Comparison of ENCODE assay signal across 8 cellular contexts in genomic region chr16:88193706-88194396, GRCh38.
DNase-seq lines count a peak whose midpoint lies in the region; TF ChIP-seq lines count a peak whose summit lies in the region.
"Not testable (repeated sequence)": the region's sequence is repeated elsewhere in the genome, so short reads cannot be mapped to it uniquely, and the experiment has no call there.

No MANE protein-coding gene starts in this region.

- BruUV-seq in OCI-LY7 (replicated peaks; lab: Mats Ljungman, UMichigan), result not testable (repeated sequence)

- POLR2A ChIA-PET in OCI-LY7 (lab: Charles Lee), result not testable (repeated sequence)

- H3K4me1 ChIP-seq in OCI-LY7 (ENCODE audit: insufficient read depth, low read length, poor library complexity, severe bottlenecking); tibial artery: not testable (repeated sequence)

- not testable (repeated sequence) for H3K36me3 ChIP-seq in OCI-LY7 (ENCODE audit: insufficient read depth, low read length); tibial artery

- not testable (repeated sequence) for H3K27ac ChIP-seq in OCI-LY7 (ENCODE audit: low read depth, low read length, poor library complexity, severe bottlenecking); tibial artery

- peak; percentile 1 for DNase-seq in DMS53 treated with DMSO at 0.1 percent for 48 hours (lab: John Stamatoyannopoulos, UW; ENCODE audit: unreplicated experiment)
- not testable (repeated sequence) for DNase-seq in LNCaP clone FGC (ENCODE audit: low read depth)
- peak; percentile 20 for DNase-seq in OCI-LY7 (ENCODE audit: low spot score)
- DNase-seq in activated T-cell treated with anti-CD3 and anti-CD28 coated beads for 24 hours (ENCODE audit: low read depth), result peak; percentile 16
- peak; percentile 76 for DNase-seq in ecto neural progenitor cell (ENCODE audit: low spot score)
- peak; percentile 81 for DNase-seq in islet precursor cell
- DNase-seq in pons (ENCODE audit: low spot score), result peak; percentile 64
- DNase-seq in tibial artery, result peak; percentile 66 to 78

- CTCF ChIA-PET in OCI-LY7 (lab: Charles Lee; ENCODE audit: unreplicated experiment), result not testable (repeated sequence)

- not testable (repeated sequence) for H3K27me3 ChIP-seq in tibial artery

- H2AFZ ChIP-seq in OCI-LY7 (ENCODE audit: low read length), result not testable (repeated sequence)

- not testable (repeated sequence) for H3K79me2 ChIP-seq in OCI-LY7 (ENCODE audit: insufficient read depth, low read depth, low read length)

- H3K9me3 ChIP-seq in OCI-LY7 (ENCODE audit: low read length); tibial artery: not testable (repeated sequence)

- not testable (repeated sequence) for H3K4me2 ChIP-seq in OCI-LY7 (ENCODE audit: low read length)

- intact Hi-C loops in OCI-LY7 (cut with micrococcal nuclease; ENCODE audit: unreplicated experiment), result not testable (repeated sequence)
- intact Hi-C loops in tibial artery (cut with DNase I; ENCODE audit: low total_unique reads), result loop anchor here (2.0 kb wide), 1 partner anchor 243 kb away; no protein-coding TSS in a partner anchor

- not testable (repeated sequence) for H4K20me1 ChIP-seq in OCI-LY7 (ENCODE audit: insufficient read depth, low read length)

- not testable (repeated sequence) for H3K4me3 ChIP-seq in LNCaP clone FGC (ENCODE audit: low read depth, low read length); OCI-LY7 (ENCODE audit: low read depth, low read length, poor library complexity, severe bottlenecking); tibial artery

- not testable (repeated sequence) for H3K9me2 ChIP-seq in OCI-LY7 (ENCODE audit: insufficient read depth, low read length)

- TF ChIP-seq CTCF in LNCaP clone FGC (IDR thresholded peaks at IDR 0.05; ENCODE audit: control insufficient read depth, extremely low read depth, insufficient read depth) (peak; percentile 79), OCI-LY7 (conservative IDR thresholded peaks at IDR 0.05; ENCODE audit: low read length) (peak; percentile 56), tibial artery (IDR thresholded peaks at IDR 0.05) (peak; percentile 61 to 75)
